21 cellular contexts compared by ENCODE assay signal in the genomic region with DNA sequence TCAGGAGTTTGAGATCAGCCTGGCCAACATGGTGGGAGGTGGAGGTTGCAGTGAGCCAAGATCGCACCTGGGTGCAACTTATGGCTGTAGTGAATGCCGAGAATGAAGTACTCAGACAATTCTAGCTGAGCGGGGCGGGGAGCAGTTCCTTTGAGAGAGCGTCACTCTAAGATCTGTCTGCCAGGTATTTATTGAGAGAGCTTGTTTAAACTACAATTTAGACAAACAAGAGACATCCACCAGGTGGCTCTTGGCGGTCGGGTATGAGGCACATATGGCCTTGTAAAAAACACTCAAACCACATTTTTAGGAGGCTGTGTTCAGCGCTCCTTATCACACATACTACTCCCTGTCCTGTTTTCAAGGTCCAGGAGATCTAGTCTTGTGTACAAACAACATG. TPM values are rescaled to one million over a fixed set of nuclear protein-coding genes. Genes with fewer than 3 reads are reported as not detected.
DNase-seq lines count a peak whose midpoint lies in the region; ATAC-seq and TF ChIP-seq lines count a peak whose summit lies in the region.
"Had no signal": no experiment of that assay in that cellular context is flagged by ENCODE, and none has a peak within 500 bp of the region (broad histone marks: within the 10 kb centered on the region; RNA-seq: fewer than 3 reads in every experiment).

No MANE protein-coding gene starts in this region.

- H3K36me3 Mint-ChIP-seq in endothelial cell (ENCODE audit: low read depth, unreplicated experiment), result peaks cover 7% of the 10 kb centered on the region
- H3K36me3 Mint-ChIP-seq: CD4-positive, CD25-positive, alpha-beta regulatory T cell had no signal

- ATAC-seq in GM18517 (IDR thresholded peaks at IDR 0.05; ENCODE audit: unreplicated experiment) (no peak), HG02973 (IDR thresholded peaks at IDR 0.05; ENCODE audit: unreplicated experiment) (no peak), left ventricle myocardium superior (no peak), HG03571 (IDR thresholded peaks at IDR 0.05; ENCODE audit: unreplicated experiment) (no peak)
- ATAC-seq: left cardiac atrium, Right ventricle myocardium inferior had no signal

- H3K27me3 Mint-ChIP-seq in endothelial cell (ENCODE audit: unreplicated experiment), result peaks cover 2% of the 10 kb centered on the region

- peaks cover 5% of the 10 kb centered on the region for H3K9me3 Mint-ChIP-seq in endothelial cell (ENCODE audit: unreplicated experiment)
- H3K9me3 Mint-ChIP-seq: activated T-helper 2 cell treated with anti-CD3 and anti-CD28 coated beads, Interferon-gamma antibody, Interleukin-2, Interleukin-4, amounts not matched to agents 10 μg/mL and 5 μg/mL and 100 μg/mL, durations not matched to agents 14 hours and 24 hours and 36 hours; brain; CD4-positive, CD25-positive, alpha-beta regulatory T cell; mesothelial cell of epicardium had no signal

- no peaks in the 10 kb centered on the region for H3K4me1 Mint-ChIP-seq in endothelial cell (ENCODE audit: unreplicated experiment)
- H3K4me1 Mint-ChIP-seq: CD4-positive, CD25-positive, alpha-beta regulatory T cell; mesothelial cell of epicardium had no signal

- DNase-seq in 8988T, result peak; percentile 12
- peak; percentile 55 for DNase-seq in HT-29 (ENCODE audit: low spot score)
- peak; percentile 64 for DNase-seq in NCI-H69 (lab: John Stamatoyannopoulos, UW)
- no peak for DNase-seq in endothelial cell (ENCODE audit: low spot score)
- no peak for DNase-seq in left ventricle myocardium superior
- DNase-seq: activated CD4-positive, alpha-beta T cell treated with anti-CD3 and anti-CD28 coated beads for 4 hours; CD4-positive, CD25-positive, alpha-beta regulatory T cell; Karpas-422; left cardiac atrium; stimulated activated naive CD4-positive, alpha-beta T cell had no signal

- H3K27ac Mint-ChIP-seq in endothelial cell (ENCODE audit: unreplicated experiment), result peak overlapping the region; percentile 76
- H3K27ac Mint-ChIP-seq: activated T-helper 2 cell treated with anti-CD3 and anti-CD28 coated beads, Interferon-gamma antibody, Interleukin-2, Interleukin-4, amounts not matched to agents 10 μg/mL and 5 μg/mL and 100 μg/mL, durations not matched to agents 14 hours and 24 hours and 36 hours; brain; CD4-positive, CD25-positive, alpha-beta regulatory T cell; mesothelial cell of epicardium had no signal

- intact Hi-C loops in left ventricle myocardium superior (cut with micrococcal nuclease), result no loop called here

- H3K4me3 Mint-ChIP-seq in endothelial cell (ENCODE audit: unreplicated experiment), result no peak overlapping the region
- H3K4me3 Mint-ChIP-seq: brain, mesothelial cell of epicardium had no signal

- TF ChIP-seq CTCF in endothelial cell (IDR thresholded peaks at IDR 0.05; ENCODE audit: unreplicated experiment), result no peak

RNA-seq across cellular contexts. Expression of gene CDH1, which starts 40.6 kb away (rescaled TPM):
- total RNA-seq in HT-29 (2014; rRNA removed; shearing (Covaris generic)), result 219 and 251 TPM in 2 replicates
- 3.1 TPM for total RNA-seq in endothelial cell (ENCODE audit: unreplicated experiment)
- not detected for total RNA-seq in left ventricle myocardium superior
- total RNA-seq: H4, HT1080, NCI-H460, posterior vena cava, Right ventricle myocardium inferior had no signal

RNA-seq across cellular contexts. Expression of gene CDH3, which starts 51.4 kb away (rescaled TPM):
- 2.9 and 4.2 TPM in 2 replicates for total RNA-seq in HT-29 (2014; rRNA removed; shearing (Covaris generic))
- total RNA-seq in endothelial cell (ENCODE audit: unreplicated experiment), result 3.2 TPM
- total RNA-seq in left ventricle myocardium superior, result 0.99 TPM
- total RNA-seq: H4, NCI-H460, Right ventricle myocardium inferior had no signal

Comparison
In these comparisons a context has a peak if more than half of its experiments do, and no peak if none do; other contexts are left out.
1. DNase-seq: peak in 8988T (single experiment), HT-29 (single experiment) and NCI-H69 (single experiment); none in endothelial cell (single experiment) and left ventricle myocardium superior (single experiment).
2. RNA of gene CDH1, which starts 40.6 kb away (total RNA-seq): 219 to 251 TPM in HT-29; 3.1 TPM in endothelial cell (single experiment) and not detected in left ventricle myocardium superior (single experiment); every median in the first group is over 10 times any median in the second.